8 cellular contexts compared by ENCODE assay signal in genomic region chr3:152299243-152299976, GRCh38. TPM values are rescaled to one million over a fixed set of nuclear protein-coding genes. Genes with fewer than 3 reads are reported as not detected.
DNase-seq lines count a peak whose midpoint lies in the region; ATAC-seq lines count a peak whose summit lies in the region.

No MANE protein-coding gene starts in this region.

- peak overlapping the region; percentile 67 for H3K27ac Mint-ChIP-seq in activated CD4-positive, alpha-beta memory T cell treated with anti-CD3 and anti-CD28 coated beads, Interleukin-2, amount 10 ng/mL, durations not matched to agents 7 days and 5 days
- H3K27ac Mint-ChIP-seq in stimulated activated memory B cell treated with anti-CD40 and anti-IgM and Interleukin-4, amounts not matched to agents 10 μg/mL and 1 μg/mL and 100 μg/mL, for 72 hours = peak overlapping the region; percentile 77

- ATAC-seq in stimulated activated memory B cell treated with anti-CD40 and anti-IgM and Interleukin-4, amounts not matched to agents 10 μg/mL and 1 μg/mL and 100 μg/mL, for 72 hours = peak; percentile 28

- peaks cover 54% of the 10 kb centered on the region for H3K36me3 Mint-ChIP-seq in activated CD4-positive, alpha-beta memory T cell treated with anti-CD3 and anti-CD28 coated beads, Interleukin-2, amount 10 ng/mL, durations not matched to agents 7 days and 5 days (ENCODE audit: low read depth)
- H3K36me3 Mint-ChIP-seq in stimulated activated memory B cell treated with anti-CD40 and anti-IgM and Interleukin-4, amounts not matched to agents 10 μg/mL and 1 μg/mL and 100 μg/mL, for 72 hours = peaks cover 43% of the 10 kb centered on the region

- H3K4me1 Mint-ChIP-seq in activated CD4-positive, alpha-beta memory T cell treated with anti-CD3 and anti-CD28 coated beads, Interleukin-2, amount 10 ng/mL, durations not matched to agents 7 days and 5 days = peaks cover 73% of the 10 kb centered on the region
- H3K4me1 Mint-ChIP-seq in stimulated activated memory B cell treated with anti-CD40 and anti-IgM and Interleukin-4, amounts not matched to agents 10 μg/mL and 1 μg/mL and 100 μg/mL, for 72 hours = peaks cover 71% of the 10 kb centered on the region

- peak; percentile 27 for DNase-seq in activated naive CD4-positive, alpha-beta T cell treated with Interleukin-2 at 50 U/mL for 16 hours
- DNase-seq in activated naive CD4-positive, alpha-beta T cell treated with anti-CD3 and anti-CD28 coated beads, Interleukin-2, amount 50 U/mL, for 16 hours = no peak
- no peak for DNase-seq in activated CD4-positive, alpha-beta memory T cell treated with anti-CD3 and anti-CD28 coated beads, Interleukin-2, amount 10 ng/mL, durations not matched to agents 7 days and 5 days
- DNase-seq in head of caudate nucleus = peak in 35 of 42 donors; percentile 18 to 82 (median 45)
- DNase-seq in activated gamma-delta T cell treated with Interleukin-2 at 50 U/mL for 16 hours = no peak
- DNase-seq in OCI-M2 (lab: John Stamatoyannopoulos, UW; ENCODE audit: unreplicated experiment) = no peak
- no peak for DNase-seq in hippocampal formation (lab: John Stamatoyannopoulos, UW)

- H3K4me3 Mint-ChIP-seq in activated CD4-positive, alpha-beta memory T cell treated with anti-CD3 and anti-CD28 coated beads, Interleukin-2, amount 10 ng/mL, durations not matched to agents 7 days and 5 days = peak overlapping the region; percentile 56
- H3K4me3 Mint-ChIP-seq in stimulated activated memory B cell treated with anti-CD40 and anti-IgM and Interleukin-4, amounts not matched to agents 10 μg/mL and 1 μg/mL and 100 μg/mL, for 72 hours = peak overlapping the region; percentile 21

- no peaks in the 10 kb centered on the region for H3K9me3 Mint-ChIP-seq in activated CD4-positive, alpha-beta memory T cell treated with anti-CD3 and anti-CD28 coated beads, Interleukin-2, amount 10 ng/mL, durations not matched to agents 7 days and 5 days
- H3K9me3 Mint-ChIP-seq in stimulated activated memory B cell treated with anti-CD40 and anti-IgM and Interleukin-4, amounts not matched to agents 10 μg/mL and 1 μg/mL and 100 μg/mL, for 72 hours = no peaks in the 10 kb centered on the region

- intact Hi-C loops in head of caudate nucleus (cut with DNase I) = no loop called here

- no peaks in the 10 kb centered on the region for H3K27me3 Mint-ChIP-seq in activated CD4-positive, alpha-beta memory T cell treated with anti-CD3 and anti-CD28 coated beads, Interleukin-2, amount 10 ng/mL, durations not matched to agents 7 days and 5 days
- no peaks in the 10 kb centered on the region for H3K27me3 Mint-ChIP-seq in stimulated activated memory B cell treated with anti-CD40 and anti-IgM and Interleukin-4, amounts not matched to agents 10 μg/mL and 1 μg/mL and 100 μg/mL, for 72 hours

- POLR2A ChIA-PET in activated CD4-positive, alpha-beta memory T cell treated with anti-CD3 and anti-CD28 coated beads, Interleukin-2, amount 10 ng/mL, durations not matched to agents 7 days and 5 days (lab: Charles Lee) = interaction anchor here (0.6 to 8.6 kb wide), 11 partner anchors 10 to 116 kb away, joined by 3 to 93 read pairs (median 7); partner anchors contain the start of gene MBNL1

- CTCF ChIA-PET in activated CD4-positive, alpha-beta memory T cell treated with anti-CD3 and anti-CD28 coated beads, Interleukin-2, amount 10 ng/mL, durations not matched to agents 7 days and 5 days (lab: Charles Lee) = interaction anchor here (0.6 kb wide), 1 partner anchor 95 kb away, joined by 3 read pairs; no protein-coding TSS in a partner anchor

RNA-seq across cellular contexts. Expression of gene MBNL1, which starts 30.7 kb away (rescaled TPM):
- total RNA-seq in activated CD4-positive, alpha-beta memory T cell treated with anti-CD3 and anti-CD28 coated beads, Interleukin-2, amount 10 ng/mL, durations not matched to agents 7 days and 5 days = 100 to 1,000 TPM; 289 to 305 TPM

Comparison
In these comparisons a context has a peak if more than half of its experiments do, and no peak if none do; other contexts are left out.
1. DNase-seq: peak in activated naive CD4-positive, alpha-beta T cell treated with Interleukin-2 at 50 U/mL for 16 hours (single experiment) and head of caudate nucleus (35 of 42); none in activated naive CD4-positive, alpha-beta T cell treated with anti-CD3 and anti-CD28 coated beads, Interleukin-2, amount 50 U/mL, for 16 hours (single experiment), activated CD4-positive, alpha-beta memory T cell treated with anti-CD3 and anti-CD28 coated beads, Interleukin-2, amount 10 ng/mL, durations not matched to agents 7 days and 5 days (single experiment), activated gamma-delta T cell treated with Interleukin-2 at 50 U/mL for 16 hours (single experiment), OCI-M2 (single experiment) and hippocampal formation (0 of 2).